ENCODE assay signal across 21 cellular contexts in genomic region chr22:46381142-46381541, GRCh38. TPM values are rescaled to one million over a fixed set of nuclear protein-coding genes. Genes with fewer than 3 reads are reported as not detected.
A peak's percentile ranks its signal among the peaks of the same experiment; 100 is the strongest.
DNase-seq lines count a peak whose midpoint lies in the region; ATAC-seq, FAIRE-seq and TF ChIP-seq lines count a peak whose summit lies in the region.
"Had no signal": no experiment of that assay in that cellular context is flagged by ENCODE, and none has a peak within 500 bp of the region (broad histone marks: within the 10 kb centered on the region; RNA-seq: fewer than 3 reads in every experiment).

No MANE protein-coding gene starts in this region.

- no peaks in the 10 kb centered on the region for H3K9me3 ChIP-seq in BE2C
- H3K9me3 ChIP-seq: HAP-1, upper lobe of right lung had no signal

- in situ Hi-C loops in GM13977 (cut with MboI; ENCODE audit: low pct_unique_long_range_greater_than_20kb, low sequenced_read_pairs, unreplicated experiment), result no loop called here

- peak; percentile 82 for FAIRE-seq in H54 (lab: Jason Lieb, UNC)

- TF ChIP-seq CTCF in BE2C (IDR thresholded peaks at IDR 0.05; ENCODE audit: low read depth, low read length) (no peak), GM13977 (IDR thresholded peaks at IDR 0.05; ENCODE audit: extremely low read depth, insufficient read depth, missing control alignments) (no peak)

- H3K4me3 ChIP-seq in BE2C (ENCODE audit: low read depth, low read length), result no peak overlapping the region
- H3K4me3 ChIP-seq: cardiac muscle cell, HAP-1, upper lobe of right lung had no signal

- no peak for TF ChIP-seq POLR2A in H54 (IDR thresholded peaks at IDR 0.05; ENCODE audit: low read depth, low read length)

- DNase-seq in BE2C (peak; percentile 51), H54 (ENCODE audit: insufficient read length, low spot score) (peak; percentile 81), SW480 (ENCODE audit: low spot score) (peak; percentile 55), islet precursor cell (peak; percentile 88), NCI-H1436 treated with DMSO at 0.1 percent for 48 hours (lab: John Stamatoyannopoulos, UW) (no peak), GM13977 (ENCODE audit: low spot score) (no peak), activated gamma-delta T cell (lab: John Stamatoyannopoulos, UW) (no peak)
- DNase-seq: activated CD4-positive, CD25-positive, alpha-beta regulatory T cell; activated CD8-positive, alpha-beta memory T cell treated with anti-CD3 and anti-CD28 coated beads, Interleukin-2, amount 50 U/mL, for 48 hours; activated naive CD4-positive, alpha-beta T cell treated with anti-CD3 and anti-CD28 coated beads for 36 hours; DMS 273 treated with DMSO at 0.1 percent for 48 hours; effector CD8-positive, alpha-beta T cell; foreskin melanocyte; NCI-H1694; NCI-H524; stimulated activated CD4-positive, alpha-beta T cell treated with anti-CD3 and anti-CD28 coated beads, Interleukin-4, amount 100 ng/mL, for 24 hours; upper lobe of right lung had no signal

- H3K36me3 ChIP-seq in BE2C, result no peaks in the 10 kb centered on the region
- H3K36me3 ChIP-seq: upper lobe of right lung had no signal

- H3K4me1 ChIP-seq in BE2C, result no peaks in the 10 kb centered on the region

- no peak for ATAC-seq in HG03196 (IDR thresholded peaks at IDR 0.05; ENCODE audit: unreplicated experiment)
- ATAC-seq: sciatic nerve, upper lobe of right lung had no signal

- H3K27me3 ChIP-seq in BE2C, result no peaks in the 10 kb centered on the region
- H3K27me3 ChIP-seq: cardiac muscle cell, upper lobe of right lung had no signal

RNA-seq across cellular contexts. Expression of gene TRMU, which starts 45.6 kb away (rescaled TPM):
- polyA plus RNA-seq in BE2C (2012; ENCODE audit: insufficient read depth, insufficient read length, low read depth), result 142 TPM

Comparison
In these comparisons a context has a peak if more than half of its experiments do, and no peak if none do; other contexts are left out.
1. DNase-seq: peak in BE2C (single experiment), H54 (single experiment), SW480 (single experiment) and islet precursor cell (single experiment); none in NCI-H1436 treated with DMSO at 0.1 percent for 48 hours (single experiment), GM13977 (single experiment) and activated gamma-delta T cell (single experiment).